Comparison of ENCODE assay signal across 14 cellular contexts in genomic region chr10:98295907-98296306, GRCh38. TPM values are rescaled to one million over a fixed set of nuclear protein-coding genes. Genes with fewer than 3 reads are reported as not detected.
DNase-seq lines count a peak whose midpoint lies in the region; ATAC-seq and TF ChIP-seq lines count a peak whose summit lies in the region.
"Had no signal": no experiment of that assay in that cellular context is flagged by ENCODE, and none has a peak within 500 bp of the region (broad histone marks: within the 10 kb centered on the region; RNA-seq: fewer than 3 reads in every experiment).

No MANE protein-coding gene starts in this region.

- no peaks in the 10 kb centered on the region for H3K36me3 Mint-ChIP-seq in activated CD4-positive, alpha-beta T cell treated with anti-CD3 and anti-CD28 coated beads, Interleukin-2, amount 10 ng/mL, durations not matched to agents 24 days and 14 days (ENCODE audit: low read depth)
- H3K36me3 Mint-ChIP-seq: CD4-positive, alpha-beta memory T cell had no signal

- H3K4me3 ChIP-seq in HFF-Myc (replicated peaks; ENCODE audit: low read depth, low read length) = no peak overlapping the region
- H3K4me3 ChIP-seq: lung, transverse colon had no signal

- TF ChIP-seq CTCF in HFF-Myc (IDR thresholded peaks at IDR 0.05; ENCODE audit: low read depth, low read length, missing control alignments) = no peak

- H3K4me1 Mint-ChIP-seq in activated CD4-positive, alpha-beta T cell treated with anti-CD3 and anti-CD28 coated beads, Interleukin-2, amount 10 ng/mL, durations not matched to agents 24 days and 14 days = no peaks in the 10 kb centered on the region
- H3K4me1 Mint-ChIP-seq: CD4-positive, alpha-beta memory T cell had no signal

- peaks cover 11% of the 10 kb centered on the region for H3K27me3 Mint-ChIP-seq in activated CD4-positive, alpha-beta T cell treated with anti-CD3 and anti-CD28 coated beads, Interleukin-2, amount 10 ng/mL, durations not matched to agents 24 days and 14 days

- intact Hi-C loops in activated CD4-positive, alpha-beta T cell treated with anti-CD3 and anti-CD28 coated beads, Interleukin-2, amount 10 ng/mL, durations not matched to agents 24 days and 14 days (cut with micrococcal nuclease) = no loop called here

- in situ Hi-C loops in ACHN (cut with HindIII; ENCODE audit: low pct_ligation_motif_present, low pct_unique_long_range_greater_than_20kb, low sequenced_read_pairs) = no loop called here

- peak; percentile 70 for DNase-seq in AG20443 (ENCODE audit: low spot score)
- peak; percentile 56 for DNase-seq in HFF-Myc (ENCODE audit: extremely low read depth, low read depth)
- DNase-seq in T1000 (lab: John Stamatoyannopoulos, UW) = peak; percentile 7
- peak; percentile 49 for DNase-seq in iPS-NIHi11 (ENCODE audit: low spot score)
- no peak for DNase-seq in ACHN
- no peak for DNase-seq in activated CD4-positive, alpha-beta T cell treated with anti-CD3 and anti-CD28 coated beads, Interleukin-2, amount 10 ng/mL, durations not matched to agents 24 days and 14 days
- no peak for DNase-seq in germinal center (ENCODE audit: low spot score)
- DNase-seq: activated CD4-positive, CD25-positive, alpha-beta regulatory T cell; activated effector memory CD4-positive, alpha-beta T cell treated with anti-CD3 and anti-CD28 coated beads, Interleukin-2, amount 50 U/mL, for 16 hours; CD4-positive, alpha-beta memory T cell; NCI-H1930; transverse colon had no signal

- H3K4me3 Mint-ChIP-seq in activated CD4-positive, alpha-beta T cell treated with anti-CD3 and anti-CD28 coated beads, Interleukin-2, amount 10 ng/mL, durations not matched to agents 24 days and 14 days = no peak overlapping the region
- H3K4me3 Mint-ChIP-seq: CD4-positive, alpha-beta memory T cell had no signal

- H3K27ac Mint-ChIP-seq in activated CD4-positive, alpha-beta T cell treated with anti-CD3 and anti-CD28 coated beads, Interleukin-2, amount 10 ng/mL, durations not matched to agents 24 days and 14 days = no peak overlapping the region
- H3K27ac Mint-ChIP-seq: CD4-positive, alpha-beta memory T cell had no signal

- H3K9me3 Mint-ChIP-seq in activated CD4-positive, alpha-beta T cell treated with anti-CD3 and anti-CD28 coated beads, Interleukin-2, amount 10 ng/mL, durations not matched to agents 24 days and 14 days = no peaks in the 10 kb centered on the region
- H3K9me3 Mint-ChIP-seq: CD4-positive, alpha-beta memory T cell had no signal

- no peak for ATAC-seq in HG02938 (IDR thresholded peaks at IDR 0.05; ENCODE audit: unreplicated experiment)

RNA-seq across cellular contexts. Expression of gene LOXL4, which starts 27.9 kb away (rescaled TPM):
- total RNA-seq in activated CD4-positive, alpha-beta T cell treated with anti-CD3 and anti-CD28 coated beads, Interleukin-2, amount 10 ng/mL, durations not matched to agents 24 days and 14 days = not detected in 2 replicates
- total RNA-seq: CD4-positive, alpha-beta memory T cell had no signal

Comparison
In these comparisons a context has a peak if more than half of its experiments do, and no peak if none do; other contexts are left out.
1. DNase-seq: peak in AG20443 (single experiment), HFF-Myc (single experiment), T1000 (single experiment) and iPS-NIHi11 (single experiment); none in ACHN (single experiment), activated CD4-positive, alpha-beta T cell treated with anti-CD3 and anti-CD28 coated beads, Interleukin-2, amount 10 ng/mL, durations not matched to agents 24 days and 14 days (single experiment) and germinal center (single experiment).